Comparison of ENCODE assay signal across 8 cellular contexts in genomic region chr4:98657531-98658286, GRCh38. TPM values are rescaled to one million over a fixed set of nuclear protein-coding genes. Genes with fewer than 3 reads are reported as not detected.
DNase-seq lines count a peak whose midpoint lies in the region; ATAC-seq and TF ChIP-seq lines count a peak whose summit lies in the region.

No MANE protein-coding gene starts in this region.

- H3K4me3 Mint-ChIP-seq in activated naive CD8-positive, alpha-beta T cell: peak overlapping the region; percentile 98

- intact Hi-C loops in Right ventricle myocardium inferior (cut with DNase I): loop anchor here (1.0 to 2.0 kb wide), 2 partner anchors 31 to 190 kb away; no protein-coding TSS in a partner anchor
- intact Hi-C loops in ovary (cut with DNase I): loop anchor here in 2 of 4 donors (2.0 to 10.0 kb wide), 3 partner anchors 93 to 190 kb away; no protein-coding TSS in a partner anchor

- H3K27me3 Mint-ChIP-seq in activated naive CD8-positive, alpha-beta T cell: no peaks in the 10 kb centered on the region

- TF ChIP-seq POLR2A in Peyer's patch (IDR thresholded peaks at IDR 0.05): no peak
- no peak for TF ChIP-seq POLR2A in ovary (IDR thresholded peaks at IDR 0.05)

- no peak for TF ChIP-seq CTCF in cardiac muscle cell (IDR thresholded peaks at IDR 0.05; ENCODE audit: low read depth, low read length)
- TF ChIP-seq CTCF in Peyer's patch (IDR thresholded peaks at IDR 0.05): no peak
- no peak for TF ChIP-seq CTCF in ovary (IDR thresholded peaks at IDR 0.05)

- H3K27me3 ChIP-seq in cardiac muscle cell (peaks cover 11% of the 10 kb centered on the region), Peyer's patch (no peaks in the 10 kb centered on the region), ovary (no peaks in the 10 kb centered on the region)

- peak overlapping the region; percentile 93 for H3K27ac Mint-ChIP-seq in activated naive CD8-positive, alpha-beta T cell

- peaks cover 9% of the 10 kb centered on the region for H3K36me3 Mint-ChIP-seq in activated naive CD8-positive, alpha-beta T cell

- ATAC-seq in Right ventricle myocardium inferior: no peak
- peak; percentile 12 for ATAC-seq in HG03175 (IDR thresholded peaks at IDR 0.05; ENCODE audit: unreplicated experiment)

- TF ChIP-seq EP300 in ovary (IDR thresholded peaks at IDR 0.05): no peak

- H3K9me3 ChIP-seq in cardiac muscle cell (ENCODE audit: low read depth): no peaks in the 10 kb centered on the region
- H3K9me3 ChIP-seq in Peyer's patch: no peaks in the 10 kb centered on the region
- H3K9me3 ChIP-seq in ovary: no peaks in the 10 kb centered on the region

- H3K4me1 ChIP-seq in cardiac muscle cell (ENCODE audit: low read depth) (peaks cover 20% of the 10 kb centered on the region), Peyer's patch (peaks cover 0 to 36% (median 1%) of the 10 kb centered on the region in 4 donors), ovary (ENCODE audit: insufficient read depth) (peaks cover 13% of the 10 kb centered on the region)

- 0% methylated on average over 46 of the region's 46 CpGs for WGBS in ovary, 3 donors

- H3K36me3 ChIP-seq in cardiac muscle cell: no peaks in the 10 kb centered on the region
- no peaks in the 10 kb centered on the region for H3K36me3 ChIP-seq in Peyer's patch
- H3K36me3 ChIP-seq in ovary: no peaks in the 10 kb centered on the region

- peaks cover 79% of the 10 kb centered on the region for H3K4me1 Mint-ChIP-seq in activated naive CD8-positive, alpha-beta T cell (ENCODE audit: low read depth)

- DNase-seq in cardiac muscle cell (ENCODE audit: low read depth in 1 of 2, low spot score in 1 of 2) (peak; percentile 65 to 72), Right ventricle myocardium inferior (ENCODE audit: missing footprints) (no peak), Peyer's patch (peak; percentile 44 to 59 (median 55)), glomerular visceral epithelial cell (ENCODE audit: extremely low spot score) (peak; percentile 84), ovary (peak in 4 of 5 donors; percentile 26 to 48 (median 46)), cortex of kidney (lab: John Stamatoyannopoulos, UW) (no peak)

- no peak overlapping the region for H3K27ac ChIP-seq in cardiac muscle cell
- H3K27ac ChIP-seq in Peyer's patch: peak overlapping the region; percentile 64 to 84 (median 76)
- H3K27ac ChIP-seq in ovary: peak overlapping the region; percentile 67 to 85

- H3K4me3 ChIP-seq in cardiac muscle cell (peak overlapping the region; percentile 83), Peyer's patch (peak overlapping the region; percentile 61 to 95 (median 84)), ovary (peak overlapping the region; percentile 84)

- H3K9me3 Mint-ChIP-seq in activated naive CD8-positive, alpha-beta T cell (ENCODE audit: low read depth): no peaks in the 10 kb centered on the region

RNA-seq across cellular contexts. Expression of gene TSPAN5, which starts 0.7 kb away (rescaled TPM):
- total RNA-seq in cardiac muscle cell (24.4 and 26.9 TPM in 2 replicates), Right ventricle myocardium inferior (2.1 TPM), Peyer's patch (1 to 10 TPM; 2.1 to 5.8 (median 3.8) TPM), ovary (10 to 100 TPM; 34.0 to 69.5 (median 48.2) TPM)
- polyA plus RNA-seq in cardiac muscle cell (38.5 and 39.8 TPM in 2 replicates), ovary (10 to 100 TPM; 38.3 to 67.2 TPM)

Comparison
In these comparisons a context has a peak if more than half of its experiments do, and no peak if none do; other contexts are left out.
1. DNase-seq: peak in cardiac muscle cell (2 of 2), Peyer's patch (3 of 3), glomerular visceral epithelial cell (single experiment) and ovary (4 of 5); none in Right ventricle myocardium inferior (single experiment) and cortex of kidney (single experiment).
2. Peak in every context shown above with its lines, with median percentiles within 50 percentile points of each other: H3K4me3 ChIP-seq.